ENCODE assay signal across 11 cellular contexts in genomic region chr13:40433577-40433976, GRCh38.
DNase-seq lines count a peak whose midpoint lies in the region; ATAC-seq lines count a peak whose summit lies in the region.
"Had no signal": no experiment of that assay in that cellular context is flagged by ENCODE, and none has a peak within 500 bp of the region (broad histone marks: within the 10 kb centered on the region; RNA-seq: fewer than 3 reads in every experiment).

No MANE protein-coding gene starts in this region.

- peaks cover 43% of the 10 kb centered on the region for H3K4me1 Mint-ChIP-seq in activated naive CD4-positive, alpha-beta T cell treated with anti-CD3 and anti-CD28 coated beads, Interleukin-2, amount 10 ng/mL, durations not matched to agents 7 days and 5 days
- H3K4me1 Mint-ChIP-seq in stimulated activated naive CD8-positive, alpha-beta T cell treated with anti-CD3 and anti-CD28 coated beads, Interleukin-15, amount 100 ng/mL, for 72 hours, result peaks cover 60% of the 10 kb centered on the region

- ATAC-seq in stimulated activated naive CD8-positive, alpha-beta T cell treated with anti-CD3 and anti-CD28 coated beads, Interleukin-15, amount 100 ng/mL, for 72 hours, result peak; percentile 91
- ATAC-seq: WTC11 had no signal

- intact Hi-C loops in posterior vena cava (cut with DNase I), result no loop called here

- DNase-seq in activated T-cell treated with anti-CD3 and anti-CD28 coated beads for 24 hours (ENCODE audit: low read depth), result peak; percentile 26
- DNase-seq in activated T-cell treated with anti-CD3 and anti-CD28 coated beads for 4 hours, result no peak
- peak; percentile 14 for DNase-seq in RKO (ENCODE audit: low spot score)
- DNase-seq in activated naive CD4-positive, alpha-beta T cell treated with anti-CD3 and anti-CD28 coated beads, Interleukin-2, amount 10 ng/mL, durations not matched to agents 7 days and 5 days, result peak; percentile 58
- peak; percentile 23 to 69 for DNase-seq in stimulated activated naive CD8-positive, alpha-beta T cell treated with anti-CD3 and anti-CD28 coated beads, Interleukin-15, amount 100 ng/mL, for 72 hours
- no peak for DNase-seq in KG1 (lab: John Stamatoyannopoulos, UW)
- DNase-seq in posterior vena cava (ENCODE audit: low spot score), result no peak
- no peak for DNase-seq in HT-29 (ENCODE audit: low spot score)
- DNase-seq: NCI-H510A treated with DMSO at 0.1 percent for 48 hours, ovary had no signal

- no peak overlapping the region for H3K4me3 Mint-ChIP-seq in activated naive CD4-positive, alpha-beta T cell treated with anti-CD3 and anti-CD28 coated beads, Interleukin-2, amount 10 ng/mL, durations not matched to agents 7 days and 5 days
- no peak overlapping the region for H3K4me3 Mint-ChIP-seq in stimulated activated naive CD8-positive, alpha-beta T cell treated with anti-CD3 and anti-CD28 coated beads, Interleukin-15, amount 100 ng/mL, for 72 hours
- H3K4me3 Mint-ChIP-seq: WTC11 had no signal

- no peaks in the 10 kb centered on the region for H3K27me3 Mint-ChIP-seq in activated naive CD4-positive, alpha-beta T cell treated with anti-CD3 and anti-CD28 coated beads, Interleukin-2, amount 10 ng/mL, durations not matched to agents 7 days and 5 days
- no peaks in the 10 kb centered on the region for H3K27me3 Mint-ChIP-seq in stimulated activated naive CD8-positive, alpha-beta T cell treated with anti-CD3 and anti-CD28 coated beads, Interleukin-15, amount 100 ng/mL, for 72 hours

- H3K9me3 Mint-ChIP-seq in activated naive CD4-positive, alpha-beta T cell treated with anti-CD3 and anti-CD28 coated beads, Interleukin-2, amount 10 ng/mL, durations not matched to agents 7 days and 5 days, result no peaks in the 10 kb centered on the region
- H3K9me3 Mint-ChIP-seq in stimulated activated naive CD8-positive, alpha-beta T cell treated with anti-CD3 and anti-CD28 coated beads, Interleukin-15, amount 100 ng/mL, for 72 hours, result no peaks in the 10 kb centered on the region

- peak overlapping the region; percentile 38 for H3K27ac Mint-ChIP-seq in activated naive CD4-positive, alpha-beta T cell treated with anti-CD3 and anti-CD28 coated beads, Interleukin-2, amount 10 ng/mL, durations not matched to agents 7 days and 5 days
- no peak overlapping the region for H3K27ac Mint-ChIP-seq in stimulated activated naive CD8-positive, alpha-beta T cell treated with anti-CD3 and anti-CD28 coated beads, Interleukin-15, amount 100 ng/mL, for 72 hours
- H3K27ac Mint-ChIP-seq: WTC11 had no signal

- H3K36me3 Mint-ChIP-seq in activated naive CD4-positive, alpha-beta T cell treated with anti-CD3 and anti-CD28 coated beads, Interleukin-2, amount 10 ng/mL, durations not matched to agents 7 days and 5 days, result peaks cover 5% of the 10 kb centered on the region

- CTCF ChIA-PET in activated naive CD4-positive, alpha-beta T cell treated with anti-CD3 and anti-CD28 coated beads, Interleukin-2, amount 10 ng/mL, durations not matched to agents 7 days and 5 days (lab: Charles Lee), result no interaction called here

Comparison
In these comparisons a context has a peak if more than half of its experiments do, and no peak if none do; other contexts are left out.
1. DNase-seq: peak in activated T-cell treated with anti-CD3 and anti-CD28 coated beads for 24 hours (single experiment), RKO (single experiment), activated naive CD4-positive, alpha-beta T cell treated with anti-CD3 and anti-CD28 coated beads, Interleukin-2, amount 10 ng/mL, durations not matched to agents 7 days and 5 days (single experiment) and stimulated activated naive CD8-positive, alpha-beta T cell treated with anti-CD3 and anti-CD28 coated beads, Interleukin-15, amount 100 ng/mL, for 72 hours (2 of 2); none in activated T-cell treated with anti-CD3 and anti-CD28 coated beads for 4 hours (single experiment), KG1 (single experiment), posterior vena cava (single experiment) and HT-29 (single experiment).